15 cellular contexts compared by ENCODE assay signal in the genomic region with DNA sequence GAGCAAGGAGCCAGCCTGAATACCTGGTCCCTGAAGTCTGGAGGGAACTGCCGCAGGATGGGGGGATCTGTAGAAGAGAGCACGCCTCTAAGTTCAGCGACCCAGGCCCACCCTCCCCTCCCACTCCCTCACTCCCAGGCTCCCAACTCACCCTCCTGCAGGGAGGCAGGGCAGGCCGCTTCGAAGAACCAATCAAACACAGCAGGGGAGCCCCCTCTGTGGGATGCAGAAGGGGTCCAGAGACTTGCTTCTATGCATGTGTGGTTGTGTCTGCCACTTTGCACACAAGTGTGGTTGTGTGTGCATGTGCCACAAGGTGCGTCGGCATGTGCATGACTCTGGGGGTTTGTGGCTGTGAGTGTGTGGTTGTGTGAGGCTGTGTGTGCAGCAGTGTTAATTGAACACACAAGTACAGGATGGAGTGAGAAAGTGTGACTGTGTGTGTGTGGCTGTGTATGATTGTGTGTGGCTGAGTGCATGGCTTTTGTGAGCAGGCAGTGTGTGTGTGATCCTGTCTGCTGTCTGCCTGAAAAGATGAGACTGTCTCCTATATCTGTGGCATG. TPM values are rescaled to one million over a fixed set of nuclear protein-coding genes. Genes with fewer than 3 reads are reported as not detected.
DNase-seq lines count a peak whose midpoint lies in the region; ATAC-seq, FAIRE-seq and TF ChIP-seq lines count a peak whose summit lies in the region.
"Had no signal": no experiment of that assay in that cellular context is flagged by ENCODE, and none has a peak within 500 bp of the region (broad histone marks: within the 10 kb centered on the region; RNA-seq: fewer than 3 reads in every experiment).

No MANE protein-coding gene starts in this region.

- FAIRE-seq in bronchial epithelial cell (lab: Jason Lieb, UNC) (peak; percentile 88), small intestine (lab: Jason Lieb, UNC) (no peak)

- ATAC-seq in CD4-positive, alpha-beta T cell (ENCODE audit: poor library complexity): no peak

- H3K4me1 Mint-ChIP-seq in CD4-positive, alpha-beta T cell (ENCODE audit: low read depth): peaks cover 51% of the 10 kb centered on the region
- H3K4me1 Mint-ChIP-seq in IgD-negative memory B cell: peaks cover 18 to 19% (median 18%) of the 10 kb centered on the region in 3 donors

- POLR2A ChIA-PET in CD4-positive, alpha-beta T cell (lab: Charles Lee): interaction anchor here (1.6 to 1.8 kb wide), 2 partner anchors 12 to 55 kb away, joined by 6 to 22 read pairs; partner anchors contain the start of gene KHSRP

- H3K4me3 ChIP-seq in bronchial epithelial cell (ENCODE audit: low read depth, low read length) (no peak overlapping the region), small intestine (ENCODE audit: low read depth in 1 of 2, low read length in 2 of 2) (no peak overlapping the region)
- H3K4me3 ChIP-seq: breast epithelium, SK-N-MC had no signal

- no peaks in the 10 kb centered on the region for H3K4me1 ChIP-seq in small intestine (ENCODE audit: control insufficient read depth in 2 of 2, insufficient read depth in 1 of 2, low read depth in 1 of 2, low read length in 1 of 2)

- H3K9me3 ChIP-seq in CD4-positive, alpha-beta T cell (ENCODE audit: control insufficient read depth, low read length): no peaks in the 10 kb centered on the region
- H3K9me3 ChIP-seq in small intestine (ENCODE audit: control insufficient read depth, low read depth): no peaks in the 10 kb centered on the region
- H3K9me3 ChIP-seq: breast epithelium had no signal

- peak overlapping the region; percentile 89 for H3K4me3 Mint-ChIP-seq in CD4-positive, alpha-beta T cell
- peak overlapping the region; percentile 61 to 96 (median 80) for H3K4me3 Mint-ChIP-seq in IgD-negative memory B cell

- DNase-seq in CD4-positive, alpha-beta T cell: no peak
- no peak for DNase-seq in bronchial epithelial cell (ENCODE audit: low read depth)
- DNase-seq in small intestine: no peak
- DNase-seq in stimulated activated CD4-positive, alpha-beta T cell treated with anti-CD3 and anti-CD28 coated beads, Interleukin-2, amount 100 ng/mL, for 24 hours: no peak
- DNase-seq in GOT3 (lab: John Stamatoyannopoulos, UW): no peak
- DNase-seq: foreskin fibroblast; mesenchymal stem cell; NCI-H1048; NK-92 treated with Interleukin-12 subunit alpha and Interleukin-12 subunit beta, amount 100 ng/mL, for 24 hours had no signal

- intact Hi-C loops in CD4-positive, alpha-beta T cell (cut with DNase I, micrococcal nuclease): loop anchor here (2.0 kb wide), 2 partner anchors 19 to 21 kb away; no protein-coding TSS in a partner anchor

- no peaks in the 10 kb centered on the region for H3K27me3 ChIP-seq in CD4-positive, alpha-beta T cell (ENCODE audit: control insufficient read depth, insufficient read depth, low read length)
- H3K27me3 ChIP-seq in bronchial epithelial cell (ENCODE audit: control insufficient read depth, insufficient read depth, low read length) (peaks cover 11% of the 10 kb centered on the region), small intestine (ENCODE audit: control insufficient read depth in 2 of 2, insufficient read depth in 2 of 2, low read length in 2 of 2) (no peaks in the 10 kb centered on the region)

- peaks cover 28% of the 10 kb centered on the region for H3K36me3 Mint-ChIP-seq in CD4-positive, alpha-beta T cell (ENCODE audit: low read depth)
- peaks cover 2% of the 10 kb centered on the region for H3K36me3 Mint-ChIP-seq in IgD-negative memory B cell

- no peak overlapping the region for H3K27ac ChIP-seq in CD4-positive, alpha-beta T cell (ENCODE audit: low read depth, low read length)
- H3K27ac ChIP-seq in small intestine (ENCODE audit: low read depth in 1 of 2, low read length in 1 of 2): no peak overlapping the region
- H3K27ac ChIP-seq: breast epithelium, C4-2B, SK-N-MC had no signal

- H3K36me3 ChIP-seq in bronchial epithelial cell (ENCODE audit: control insufficient read depth, insufficient read depth, low read length) (no peaks in the 10 kb centered on the region), small intestine (ENCODE audit: control insufficient read depth in 2 of 2, insufficient read depth in 2 of 2, low read length in 2 of 2) (no peaks in the 10 kb centered on the region)
- H3K36me3 ChIP-seq: breast epithelium had no signal

- no peaks in the 10 kb centered on the region for H3K9me3 Mint-ChIP-seq in CD4-positive, alpha-beta T cell
- H3K9me3 Mint-ChIP-seq in IgD-negative memory B cell: no peaks in the 10 kb centered on the region

- WGBS in small intestine, 3 donors: 66 to 85% (median 71%) methylated on average over 6 to 7 of the region's 7 CpGs

- TF ChIP-seq CTCF in CD4-positive, alpha-beta T cell (IDR thresholded peaks at IDR 0.05): no peak
- no peak for TF ChIP-seq CTCF in bronchial epithelial cell (IDR thresholded peaks at IDR 0.05; ENCODE audit: insufficient read depth, low read length, severe bottlenecking)

- CTCF ChIA-PET in CD4-positive, alpha-beta T cell (lab: Charles Lee): interaction anchor here (2.3 kb wide), 1 partner anchor 37 kb away, joined by 5 read pairs; no protein-coding TSS in a partner anchor

- H3K27me3 Mint-ChIP-seq in CD4-positive, alpha-beta T cell: no peaks in the 10 kb centered on the region
- no peaks in the 10 kb centered on the region for H3K27me3 Mint-ChIP-seq in IgD-negative memory B cell

- peak overlapping the region; percentile 98 for H3K27ac Mint-ChIP-seq in CD4-positive, alpha-beta T cell
- H3K27ac Mint-ChIP-seq in IgD-negative memory B cell: peak overlapping the region; percentile 80 to 88 (median 84)

RNA-seq across cellular contexts. Expression of gene DENND1C, which starts 1.7 kb away (rescaled TPM):
- 100 to 1,000 TPM; 111 to 118 TPM for total RNA-seq in CD4-positive, alpha-beta T cell
- polyA plus RNA-seq in IgD-negative memory B cell (80.7 TPM), small intestine (10 to 100 TPM in 1 of 3 donors, 1 to 10 TPM in 2; 4.0 to 11.2 (median 8.1) TPM)
- under 0.01 TPM in 1 of 2 replicates, not detected in the other for total RNA-seq in bronchial epithelial cell

RNA-seq across cellular contexts. Expression of gene CRB3, which starts 15.8 kb away (rescaled TPM):
- total RNA-seq in CD4-positive, alpha-beta T cell: 1 to 10 TPM; 7.9 to 9.4 TPM
- polyA plus RNA-seq in IgD-negative memory B cell (4.2 TPM), small intestine (100 to 1,000 TPM in 2 of 3 donors, 10 to 100 TPM in 1; 75.7 to 120 (median 114) TPM)
- total RNA-seq in bronchial epithelial cell: 49.5 and 90.9 TPM in 2 replicates

RNA-seq across cellular contexts. Expression of gene SLC25A23, which starts 20.3 kb away (rescaled TPM):
- 10 to 100 TPM; 10.5 to 10.8 TPM for total RNA-seq in CD4-positive, alpha-beta T cell
- 28.2 TPM for polyA plus RNA-seq in IgD-negative memory B cell
- 18.1 and 36.9 TPM in 2 replicates for total RNA-seq in bronchial epithelial cell
- polyA plus RNA-seq in small intestine: 10 to 100 TPM; 24.1 to 87.0 (median 72.1) TPM

RNA-seq across cellular contexts. Expression of gene TUBB4A, which starts 22.2 kb away (rescaled TPM):
- under 1 TPM; 0.53 to 0.88 TPM for total RNA-seq in CD4-positive, alpha-beta T cell
- 14.6 TPM for polyA plus RNA-seq in IgD-negative memory B cell
- not detected in 2 replicates for total RNA-seq in bronchial epithelial cell
- 1 to 10 TPM in 2 of 3 donors, not detected in 1; 1.1 to 5.8 TPM for polyA plus RNA-seq in small intestine

RNA-seq across cellular contexts. Expression of gene SLC25A41, which starts 46.4 kb away (rescaled TPM):
- total RNA-seq in CD4-positive, alpha-beta T cell: under 1 TPM; 0.30 to 0.50 TPM
- polyA plus RNA-seq in IgD-negative memory B cell: not detected
- not detected in 2 replicates for total RNA-seq in bronchial epithelial cell
- polyA plus RNA-seq in small intestine: 1 to 10 TPM in 1 of 3 donors, under 1 TPM in 2; 0.34 to 2.7 (median 0.54) TPM
- total RNA-seq: omental fat pad, subcutaneous adipose tissue had no signal

Comparison
In these comparisons a context has a peak if more than half of its experiments do, and no peak if none do; other contexts are left out.
1. RNA of gene DENND1C, which starts 1.7 kb away (total RNA-seq): 111 to 118 TPM in CD4-positive, alpha-beta T cell; under 0.01 TPM in bronchial epithelial cell; every median in the first group is over 100 times any median in the second.